In the genomic region with DNA sequence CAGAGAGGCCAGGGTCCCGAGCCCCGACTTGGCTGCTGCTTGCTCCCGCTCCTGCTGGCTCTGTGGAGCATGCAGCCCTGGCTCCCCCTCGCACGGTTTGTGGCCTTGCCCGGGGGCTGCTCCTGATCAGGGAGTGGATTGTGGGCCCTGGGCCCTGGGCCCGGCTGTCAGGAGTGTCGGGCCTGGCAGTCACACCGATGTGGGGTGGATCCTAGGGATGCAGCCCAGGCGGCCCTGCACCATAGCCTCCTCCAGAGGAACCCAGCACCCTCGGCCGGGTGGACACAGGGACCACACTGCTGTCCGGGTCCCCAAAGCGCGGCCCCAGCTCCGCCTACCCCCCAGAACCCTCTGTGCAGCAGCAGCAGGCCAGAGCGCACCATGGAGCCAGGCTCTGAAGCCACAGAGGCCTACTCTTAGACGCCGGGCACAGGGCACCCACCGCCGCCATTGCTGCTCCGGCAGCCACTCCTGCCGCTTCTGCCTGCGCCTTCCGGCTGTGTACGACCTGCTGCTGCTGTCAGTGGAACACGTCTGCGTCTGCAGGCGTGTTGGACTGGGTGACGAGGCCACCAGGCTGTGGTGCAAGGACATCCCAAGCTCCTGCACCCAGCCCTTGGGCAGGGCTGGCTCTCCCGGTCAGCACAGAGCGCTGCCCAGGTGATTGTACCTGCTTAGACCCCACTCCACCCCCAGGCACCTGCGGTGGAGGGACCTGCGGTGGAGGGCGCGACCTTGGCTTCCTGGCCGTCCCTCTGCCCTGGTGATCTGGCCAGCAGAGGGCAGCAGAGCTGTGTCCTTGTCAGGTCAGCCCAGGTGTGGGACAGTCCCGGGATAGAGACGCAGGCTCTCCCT, we compare ENCODE assay signal across 8 cellular contexts. TPM values are rescaled to one million over a fixed set of nuclear protein-coding genes. Genes with fewer than 3 reads are reported as not detected.
DNase-seq lines count a peak whose midpoint lies in the region; ATAC-seq, FAIRE-seq and TF ChIP-seq lines count a peak whose summit lies in the region.

No MANE protein-coding gene starts in this region.

- H3K9me1 ChIP-seq in keratinocyte (ENCODE audit: control insufficient read depth, extremely low read depth, insufficient read depth, low read length), result no peaks in the 10 kb centered on the region

- H3K9me3 ChIP-seq in Karpas-422 (ENCODE audit: low read length) (no peaks in the 10 kb centered on the region), breast epithelium (no peaks in the 10 kb centered on the region), keratinocyte (ENCODE audit: control insufficient read depth, low read depth, low read length) (no peaks in the 10 kb centered on the region)

- H2AFZ ChIP-seq in Karpas-422 (ENCODE audit: low read length) (no peak overlapping the region), keratinocyte (ENCODE audit: control insufficient read depth, low read length) (no peak overlapping the region)

- no peaks in the 10 kb centered on the region for H3K9me2 ChIP-seq in Karpas-422 (replicated peaks; ENCODE audit: insufficient read depth, low read length)

- no peak overlapping the region for H3K27ac ChIP-seq in Karpas-422 (ENCODE audit: low read length)
- H3K27ac ChIP-seq in breast epithelium, result peak overlapping the region; percentile 29 to 35
- no peak overlapping the region for H3K27ac ChIP-seq in keratinocyte (ENCODE audit: control insufficient read depth, insufficient read depth, low read length)

- peaks cover 93% of the 10 kb centered on the region for H3K79me2 ChIP-seq in Karpas-422 (ENCODE audit: low read length)
- H3K79me2 ChIP-seq in keratinocyte (ENCODE audit: control insufficient read depth, insufficient read depth, low read length), result peaks cover 83% of the 10 kb centered on the region

- TF ChIP-seq CTCF in WI38 (IDR thresholded peaks at IDR 0.05; ENCODE audit: low read depth, low read length), result peak; percentile 79
- peak; percentile 80 to 95 (median 92) for TF ChIP-seq CTCF in breast epithelium (IDR thresholded peaks at IDR 0.05)
- peak; percentile 80 to 99 (median 95) for TF ChIP-seq CTCF in keratinocyte (optimal IDR thresholded peaks at IDR 0.05 in 1 of 3, IDR thresholded peaks at IDR 0.05 in 1 of 3, conservative IDR thresholded peaks at IDR 0.05 in 1 of 3; ENCODE audit: extremely low read depth in 1 of 3, insufficient read depth in 2 of 3, low read length in 3 of 3)

- dilution Hi-C loops in keratinocyte (cut with MboI; ENCODE audit: extremely low pct_ligation_motif_present, low sequenced_read_pairs), result loop anchor here (10.0 kb wide), 1 partner anchor 185 kb away; no protein-coding TSS in a partner anchor

- peaks cover 66% of the 10 kb centered on the region for H4K20me1 ChIP-seq in Karpas-422 (ENCODE audit: insufficient read depth, low read depth, low read length)
- peaks cover 3% of the 10 kb centered on the region for H4K20me1 ChIP-seq in keratinocyte (ENCODE audit: control insufficient read depth, extremely low read depth, insufficient read depth, low read length)

- no peak for ATAC-seq in HG03457 (IDR thresholded peaks at IDR 0.05; ENCODE audit: unreplicated experiment)

- no peak for TF ChIP-seq POLR2A in breast epithelium (IDR thresholded peaks at IDR 0.05)

- H3K4me1 ChIP-seq in Karpas-422 (ENCODE audit: low read length) (no peaks in the 10 kb centered on the region), breast epithelium (peaks cover 4 to 10% of the 10 kb centered on the region in 2 donors), keratinocyte (ENCODE audit: control insufficient read depth, extremely low read depth, insufficient read depth, low read length) (no peaks in the 10 kb centered on the region)

- DNase-seq in NCI-H2171 treated with DMSO at 0.1 percent for 48 hours (lab: John Stamatoyannopoulos, UW) (peak; percentile 39), NCI-H2171 (lab: John Stamatoyannopoulos, UW) (no peak), Karpas-422 (peak; percentile 72), breast epithelium (ENCODE audit: low spot score in 2 of 2) (peak; percentile 86 to 88), keratinocyte (ENCODE audit: low read depth, low spot score) (peak; percentile 44)
- DNase-seq in stimulated activated CD4-positive, alpha-beta T cell treated with anti-CD3 and anti-CD28 coated beads, Interleukin-1b, Interleukin-23, amount 100 ng/mL, for 48 hours, result peak; percentile 74

- peaks cover 4% of the 10 kb centered on the region; the same call in 1 of the 2 replicates for H3K36me3 ChIP-seq in Karpas-422 (ENCODE audit: insufficient read depth, low read length)
- peaks cover 3% of the 10 kb centered on the region for H3K36me3 ChIP-seq in breast epithelium
- peaks cover 26 to 27% of the 10 kb centered on the region in 2 experiments for H3K36me3 ChIP-seq in keratinocyte (ENCODE audit: control insufficient read depth in 2 of 2, extremely low read depth in 1 of 2, insufficient read depth in 2 of 2, low read length in 2 of 2)

- H3K9ac ChIP-seq in Karpas-422 (ENCODE audit: low read length), result no peak overlapping the region
- H3K9ac ChIP-seq in keratinocyte (ENCODE audit: control insufficient read depth, extremely low read depth, insufficient read depth, low read length), result no peak overlapping the region

- intact Hi-C loops in breast epithelium (cut with DNase I; ENCODE audit: low total_unique reads), result loop anchor here (5.0 to 10.0 kb wide), 2 partner anchors 125 to 183 kb away; a partner anchor contains a TSS

- H3K4me3 ChIP-seq in Karpas-422 (ENCODE audit: low read length) (no peak overlapping the region), WI38 (ENCODE audit: low read depth, low read length) (no peak overlapping the region), breast epithelium (no peak overlapping the region), keratinocyte (ENCODE audit: control insufficient read depth in 2 of 3, extremely low read depth in 1 of 3, insufficient read depth in 2 of 3, low read depth in 1 of 3, low read length in 3 of 3) (no peak overlapping the region)

- H3K27me3 ChIP-seq in Karpas-422 (ENCODE audit: low read length), result no peaks in the 10 kb centered on the region
- no peaks in the 10 kb centered on the region for H3K27me3 ChIP-seq in breast epithelium
- no peaks in the 10 kb centered on the region for H3K27me3 ChIP-seq in keratinocyte (ENCODE audit: control insufficient read depth, extremely low read depth, insufficient read depth, low read length)

- H3K4me2 ChIP-seq in Karpas-422 (ENCODE audit: low read depth, low read length, poor library complexity, severe bottlenecking), result no peak overlapping the region
- H3K4me2 ChIP-seq in keratinocyte (ENCODE audit: control insufficient read depth, extremely low read depth, insufficient read depth, low read depth, low read length), result no peak overlapping the region

- FAIRE-seq in keratinocyte (lab: Jason Lieb, UNC), result peak; percentile 75

RNA-seq across cellular contexts. Expression of a gene that starts 9.6 kb away (rescaled TPM):
- total RNA-seq in Karpas-422 (2014; rRNA removed; shearing (Covaris generic); ENCODE audit: low replicate concordance), result 12.2 and 48.7 TPM in 2 replicates
- total RNA-seq in breast epithelium, result 10 to 100 TPM; 15.8 to 17.7 (median 17.0) TPM
- 18.5 to 26.8 TPM (median 21.8 TPM) in 3 replicates for polyA plus RNA-seq in keratinocyte
- 10.9 TPM for polyA plus RNA-seq in keratinocyte (2011; ENCODE audit: low read depth)
- polyA plus RNA-seq in keratinocyte (2011; cell fraction: cytosol; rRNA removed), result 11.7 and 37.9 TPM in 2 replicates
- polyA plus RNA-seq in keratinocyte (2011; cell fraction: nucleus; rRNA removed), result 12.2 and 16.0 TPM in 2 replicates
- 19.1 and 41.5 TPM in 2 replicates for polyA plus RNA-seq in keratinocyte (2012; ENCODE audit: low replicate concordance)
- polyA minus RNA-seq in keratinocyte, result 5.5 to 8.2 TPM (median 6.2 TPM) in 3 replicates
- polyA minus RNA-seq in keratinocyte (2011; cell fraction: cytosol; rRNA and poly(A)+ RNA removed), result 43.4 TPM
- 9.0 and 9.2 TPM in 2 replicates for polyA minus RNA-seq in keratinocyte (2011; cell fraction: nucleus; rRNA and poly(A)+ RNA removed)

RNA-seq across cellular contexts. Expression of a gene that starts 28.7 kb away (rescaled TPM):
- total RNA-seq in Karpas-422 (2014; rRNA removed; shearing (Covaris generic); ENCODE audit: low replicate concordance), result 252 and 484 TPM in 2 replicates
- 100 to 1,000 TPM in 1 of 3 donors, 10 to 100 TPM in 2; 19.7 to 242 (median 92.8) TPM for total RNA-seq in breast epithelium
- 0.55 to 0.86 TPM (median 0.72 TPM) in 3 replicates for polyA plus RNA-seq in keratinocyte
- polyA plus RNA-seq in keratinocyte (2011; ENCODE audit: low read depth), result not detected
- 0.29 and 1.0 TPM in 2 replicates for polyA plus RNA-seq in keratinocyte (2011; cell fraction: cytosol; rRNA removed)
- polyA plus RNA-seq in keratinocyte (2011; cell fraction: nucleus; rRNA removed), result 2.0 and 2.7 TPM in 2 replicates
- polyA plus RNA-seq in keratinocyte (2012; ENCODE audit: low replicate concordance), result 0.17 and 1.0 TPM in 2 replicates
- polyA minus RNA-seq in keratinocyte, result 0.40 to 3.1 TPM (median 1.4 TPM) in 3 replicates
- polyA minus RNA-seq in keratinocyte (2011; cell fraction: cytosol; rRNA and poly(A)+ RNA removed), result 6.5 TPM
- polyA minus RNA-seq in keratinocyte (2011; cell fraction: nucleus; rRNA and poly(A)+ RNA removed), result 3.8 and 6.5 TPM in 2 replicates

Comparison
In these comparisons a context has a peak if more than half of its experiments do, and no peak if none do; other contexts are left out.
1. H3K27ac ChIP-seq: peak in breast epithelium (2 of 2); none in Karpas-422 (single experiment) and keratinocyte (single experiment).
2. Peak in every context shown above with its lines, with median percentiles within 50 percentile points of each other: CTCF ChIP-seq.